ENCODE assay signal across 7 cellular contexts in the genomic region with DNA sequence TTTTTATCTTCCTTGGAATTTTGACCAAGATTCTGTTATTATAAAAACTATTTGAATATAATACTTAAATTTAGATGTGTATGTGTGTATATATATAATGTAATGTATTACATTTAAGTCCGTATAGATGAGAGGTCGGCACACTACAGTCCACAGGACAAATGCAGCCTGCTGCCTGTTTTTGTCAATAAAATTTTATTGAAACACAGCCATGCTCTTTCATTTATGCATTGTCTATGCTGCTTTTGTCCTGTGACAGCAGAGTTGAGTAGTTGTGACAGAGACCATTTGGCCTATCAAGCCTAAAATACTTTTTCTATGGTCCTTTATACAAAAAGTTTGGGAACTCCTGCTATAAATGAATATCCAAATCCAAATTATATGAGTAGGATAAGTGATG.
"Had no signal": no experiment of that assay in that cellular context is flagged by ENCODE, and none has a peak within 500 bp of the region (broad histone marks: within the 10 kb centered on the region; RNA-seq: fewer than 3 reads in every experiment).

No MANE protein-coding gene starts in this region.

- FAIRE-seq: HepG2, HTR-8/SVneo had no signal

- H3K27ac ChIP-seq: HL-60, KMS-11 had no signal

- H3K4me2 ChIP-seq: KMS-11 had no signal

- H3K9ac ChIP-seq: KMS-11 had no signal

- DNase-seq: IMR-90, KBM-7, KG1 had no signal

- ATAC-seq: HepG2 had no signal
